In the genomic region with DNA sequence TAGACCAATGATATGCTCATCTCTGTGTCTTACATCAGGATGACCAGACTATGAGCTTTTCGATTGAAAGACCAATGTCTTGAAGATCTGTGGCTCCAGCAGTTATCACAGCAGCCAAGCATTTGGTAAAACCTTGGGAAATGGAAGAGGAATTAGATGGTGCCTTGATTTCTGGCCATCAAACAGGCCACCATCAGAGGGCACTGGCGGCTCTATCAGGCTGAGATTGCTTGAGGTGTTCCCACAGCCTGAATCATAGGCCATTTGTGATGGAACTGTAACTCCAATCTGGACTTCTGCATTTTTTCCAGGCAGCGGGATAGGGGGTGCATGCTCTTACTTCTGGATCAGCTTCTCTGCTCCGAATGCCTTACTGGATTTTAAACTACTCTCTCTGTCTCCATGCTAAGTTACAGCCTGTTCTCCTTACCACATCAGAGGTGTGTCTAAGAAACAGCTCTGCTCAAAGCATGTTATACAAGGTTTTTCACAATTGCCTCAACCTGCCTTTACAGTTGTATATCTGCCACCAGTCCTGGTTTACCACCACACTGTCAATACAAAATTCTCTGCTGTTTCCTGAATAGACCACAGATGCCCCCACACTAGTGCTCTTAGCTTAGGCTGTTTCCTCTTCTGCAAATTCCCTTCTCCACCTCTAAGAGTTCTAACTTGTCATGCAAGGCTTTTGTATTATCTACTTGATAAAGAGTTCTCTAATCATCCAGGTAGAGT, we compare ENCODE assay signal across 16 cellular contexts.
DNase-seq lines count a peak whose midpoint lies in the region; TF ChIP-seq lines count a peak whose summit lies in the region.
"Had no signal": no experiment of that assay in that cellular context is flagged by ENCODE, and none has a peak within 500 bp of the region (broad histone marks: within the 10 kb centered on the region; RNA-seq: fewer than 3 reads in every experiment).

No MANE protein-coding gene starts in this region.

- H3K27me3 ChIP-seq in mesendoderm (ENCODE audit: insufficient read depth, low read length, poor library complexity) = peaks cover 2% of the 10 kb centered on the region
- H3K27me3 ChIP-seq: cardiac muscle cell, hepatocyte, SJSA1 had no signal

- no peak overlapping the region for H2BK120ac ChIP-seq in mesendoderm (ENCODE audit: low read depth, low read length)

- no peak overlapping the region for H2BK15ac ChIP-seq in mesendoderm (replicated peaks; ENCODE audit: low read depth)

- H3K4me3 ChIP-seq in LNCaP clone FGC (ENCODE audit: low read depth, low read length) (no peak overlapping the region), mesendoderm (ENCODE audit: low read length) (no peak overlapping the region)
- H3K4me3 ChIP-seq: cardiac muscle cell, hepatocyte, SJSA1 had no signal

- H2AK5ac ChIP-seq in mesendoderm (ENCODE audit: low read length) = no peak overlapping the region

- H3K56ac ChIP-seq in mesendoderm (ENCODE audit: low read length) = no peak overlapping the region

- H4K8ac ChIP-seq in mesendoderm (ENCODE audit: low read depth, low read length) = no peak overlapping the region

- no peak overlapping the region for H3K9ac ChIP-seq in mesendoderm (ENCODE audit: low read length)

- H3K79me1 ChIP-seq in mesendoderm (ENCODE audit: low read length) = no peaks in the 10 kb centered on the region

- no peaks in the 10 kb centered on the region for H3K4me1 ChIP-seq in mesendoderm (ENCODE audit: control insufficient read depth, low read depth, low read length)

- H3K27ac ChIP-seq in mesendoderm (ENCODE audit: low read depth, low read length) = no peak overlapping the region
- H3K27ac ChIP-seq: cardiac muscle cell, hepatocyte, SJSA1 had no signal

- in situ Hi-C loops in SK-MEL-5 (cut with HindIII; ENCODE audit: low pct_unique_long_range_greater_than_20kb, low sequenced_read_pairs) = no loop called here

- peak; percentile 30; the same call in 1 of the 2 replicates for TF ChIP-seq CTCF in LNCaP clone FGC (IDR thresholded peaks at IDR 0.05; ENCODE audit: control insufficient read depth, extremely low read depth, insufficient read depth)

- H2BK5ac ChIP-seq in mesendoderm (ENCODE audit: low read length) = no peak overlapping the region

- whole genome bisulfite sequencing in mesendoderm (ENCODE audit: extremely low coverage, insufficient coverage, low lambda C conversion rate) = no CpG with 5 or more reads among the region's 4 CpGs

- DNase-seq in DMS 273 (lab: John Stamatoyannopoulos, UW; ENCODE audit: unreplicated experiment) = peak; percentile 8
- no peak for DNase-seq in DMS 273 treated with DMSO at 0.1 percent for 48 hours (lab: John Stamatoyannopoulos, UW)
- DNase-seq in LNCaP clone FGC (ENCODE audit: low read depth) = no peak
- peak; percentile 41 for DNase-seq in SK-MEL-5 (ENCODE audit: low read depth, low spot score)
- DNase-seq in mesendoderm = peak; percentile 44
- no peak for DNase-seq in retina
- DNase-seq in NCI-H1436 treated with DMSO at 0.1 percent for 48 hours (lab: John Stamatoyannopoulos, UW) = no peak
- no peak for DNase-seq in C1 segment of cervical spinal cord (lab: John Stamatoyannopoulos, UW)
- DNase-seq: 8988T; activated naive CD4-positive, alpha-beta T cell treated with anti-CD3 and anti-CD28 coated beads, Interleukin-2, amount 10 ng/mL, durations not matched to agents 7 days and 5 days; left colon; NCI-H2081; NCI-H748 treated with DMSO at 0.1 percent for 48 hours had no signal

- H3K4me2 ChIP-seq in mesendoderm (ENCODE audit: low read length) = no peak overlapping the region
- H3K4me2 ChIP-seq: hepatocyte had no signal

- H3K79me2 ChIP-seq in mesendoderm (ENCODE audit: control insufficient read depth, insufficient read depth, low read length) = no peaks in the 10 kb centered on the region
- H3K79me2 ChIP-seq: hepatocyte had no signal

- H3K18ac ChIP-seq in mesendoderm (ENCODE audit: low read length) = no peak overlapping the region

- no peak overlapping the region for H3K23ac ChIP-seq in mesendoderm (ENCODE audit: low read length)

- no peak overlapping the region for H3K4ac ChIP-seq in mesendoderm (ENCODE audit: low read depth, low read length)

- H4K5ac ChIP-seq in mesendoderm (ENCODE audit: low read length) = no peak overlapping the region

- no peaks in the 10 kb centered on the region for H3K36me3 ChIP-seq in mesendoderm (ENCODE audit: control insufficient read depth, insufficient read depth, low read length)
- H3K36me3 ChIP-seq: cardiac muscle cell, SJSA1 had no signal

Comparison
In these comparisons a context has a peak if more than half of its experiments do, and no peak if none do; other contexts are left out.
1. DNase-seq: peak in DMS 273 (single experiment), SK-MEL-5 (single experiment) and mesendoderm (single experiment); none in DMS 273 treated with DMSO at 0.1 percent for 48 hours (single experiment), LNCaP clone FGC (single experiment), retina (single experiment), NCI-H1436 treated with DMSO at 0.1 percent for 48 hours (single experiment) and C1 segment of cervical spinal cord (0 of 14).